In the genomic region with DNA sequence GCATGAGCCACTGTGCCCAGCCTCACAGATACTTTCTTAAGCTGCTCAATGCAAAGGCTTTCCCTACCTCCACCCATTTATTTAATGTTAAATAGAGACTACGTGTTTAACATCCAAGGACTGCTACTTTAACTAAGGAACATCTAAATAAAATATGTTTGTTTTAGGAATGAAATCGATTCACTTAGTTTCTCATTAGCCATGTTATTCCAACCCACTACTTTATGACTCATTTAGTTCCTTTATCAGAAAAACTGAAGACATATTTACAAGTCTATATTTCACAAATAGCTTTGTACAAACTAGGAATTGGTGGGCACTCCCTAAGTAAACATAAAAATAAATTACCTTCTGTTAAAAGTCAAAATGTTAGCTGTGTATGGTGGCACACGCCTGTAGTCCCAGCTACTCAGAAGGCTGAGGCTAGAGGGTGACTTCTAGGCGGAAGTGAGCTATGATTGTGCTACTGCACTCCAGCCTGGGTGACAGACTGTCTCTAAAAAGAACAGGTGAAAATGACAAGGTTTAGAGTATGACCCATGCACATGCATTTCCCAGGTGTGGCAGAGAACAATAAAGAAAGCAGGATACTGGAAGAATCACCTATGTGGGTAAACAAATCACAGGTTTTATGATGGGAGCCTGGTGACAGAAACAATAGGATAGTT, we compare ENCODE assay signal across 2 cellular contexts.
TF ChIP-seq lines count a peak whose summit lies in the region.

No MANE protein-coding gene starts in this region.

TF ChIP-seq in HepG2, 621 proteins besides CTCF, POLR2A, EP300 and RAD21 (continued from another document and continues in another):
- TF ChIP-seq, protein P1, sequence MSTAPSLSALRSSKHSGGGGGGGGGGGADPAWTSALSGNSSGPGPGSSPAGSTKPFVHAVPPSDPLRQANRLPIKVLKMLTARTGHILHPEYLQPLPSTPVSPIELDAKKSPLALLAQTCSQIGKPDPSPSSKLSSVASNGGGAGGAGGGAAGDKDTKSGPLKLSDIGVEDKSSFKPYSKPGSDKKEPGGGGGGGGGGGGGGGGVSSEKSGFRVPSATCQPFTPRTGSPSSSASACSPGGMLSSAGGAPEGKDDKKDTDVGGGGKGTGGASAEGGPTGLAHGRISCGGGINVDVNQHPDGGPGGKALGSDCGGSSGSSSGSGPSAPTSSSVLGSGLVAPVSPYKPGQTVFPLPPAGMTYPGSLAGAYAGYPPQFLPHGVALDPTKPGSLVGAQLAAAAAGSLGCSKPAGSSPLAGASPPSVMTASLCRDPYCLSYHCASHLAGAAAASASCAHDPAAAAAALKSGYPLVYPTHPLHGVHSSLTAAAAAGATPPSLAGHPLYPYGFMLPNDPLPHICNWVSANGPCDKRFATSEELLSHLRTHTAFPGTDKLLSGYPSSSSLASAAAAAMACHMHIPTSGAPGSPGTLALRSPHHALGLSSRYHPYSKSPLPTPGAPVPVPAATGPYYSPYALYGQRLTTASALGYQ (CRISPR knock-in tag; IDR thresholded peaks at IDR 0.05): no peak; the same call in 1 of the 2 replicates
- TF ChIP-seq RFX5 (IDR thresholded peaks at IDR 0.05; ENCODE audit: low read depth, low read length) (no peak), ELF4 (CRISPR knock-in tag; IDR thresholded peaks at IDR 0.05; ENCODE audit: borderline replicate concordance) (no peak), KLF12 (CRISPR knock-in tag; IDR thresholded peaks at IDR 0.05; ENCODE audit: borderline replicate concordance) (no peak), ZMYM3 (CRISPR knock-in tag; IDR thresholded peaks at IDR 0.05) (no peak), ZNF30 (CRISPR knock-in tag; IDR thresholded peaks at IDR 0.05) (no peak), PAWR (CRISPR knock-in tag; IDR thresholded peaks at IDR 0.05; ENCODE audit: borderline replicate concordance) (no peak), TBL1XR1 (IDR thresholded peaks at IDR 0.05; ENCODE audit: borderline replicate concordance, low read length, partially characterized antibody) (no peak), ATRX (CRISPR knock-in tag; IDR thresholded peaks at IDR 0.05; ENCODE audit: borderline replicate concordance) (no peak), ZNF768 (CRISPR knock-in tag; IDR thresholded peaks at IDR 0.05) (no peak)
- TF ChIP-seq, protein P2, sequence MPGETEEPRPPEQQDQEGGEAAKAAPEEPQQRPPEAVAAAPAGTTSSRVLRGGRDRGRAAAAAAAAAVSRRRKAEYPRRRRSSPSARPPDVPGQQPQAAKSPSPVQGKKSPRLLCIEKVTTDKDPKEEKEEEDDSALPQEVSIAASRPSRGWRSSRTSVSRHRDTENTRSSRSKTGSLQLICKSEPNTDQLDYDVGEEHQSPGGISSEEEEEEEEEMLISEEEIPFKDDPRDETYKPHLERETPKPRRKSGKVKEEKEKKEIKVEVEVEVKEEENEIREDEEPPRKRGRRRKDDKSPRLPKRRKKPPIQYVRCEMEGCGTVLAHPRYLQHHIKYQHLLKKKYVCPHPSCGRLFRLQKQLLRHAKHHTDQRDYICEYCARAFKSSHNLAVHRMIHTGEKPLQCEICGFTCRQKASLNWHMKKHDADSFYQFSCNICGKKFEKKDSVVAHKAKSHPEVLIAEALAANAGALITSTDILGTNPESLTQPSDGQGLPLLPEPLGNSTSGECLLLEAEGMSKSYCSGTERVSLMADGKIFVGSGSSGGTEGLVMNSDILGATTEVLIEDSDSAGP (CRISPR knock-in tag; IDR thresholded peaks at IDR 0.05; ENCODE audit: borderline replicate concordance): no peak
- TF ChIP-seq, protein P3, sequence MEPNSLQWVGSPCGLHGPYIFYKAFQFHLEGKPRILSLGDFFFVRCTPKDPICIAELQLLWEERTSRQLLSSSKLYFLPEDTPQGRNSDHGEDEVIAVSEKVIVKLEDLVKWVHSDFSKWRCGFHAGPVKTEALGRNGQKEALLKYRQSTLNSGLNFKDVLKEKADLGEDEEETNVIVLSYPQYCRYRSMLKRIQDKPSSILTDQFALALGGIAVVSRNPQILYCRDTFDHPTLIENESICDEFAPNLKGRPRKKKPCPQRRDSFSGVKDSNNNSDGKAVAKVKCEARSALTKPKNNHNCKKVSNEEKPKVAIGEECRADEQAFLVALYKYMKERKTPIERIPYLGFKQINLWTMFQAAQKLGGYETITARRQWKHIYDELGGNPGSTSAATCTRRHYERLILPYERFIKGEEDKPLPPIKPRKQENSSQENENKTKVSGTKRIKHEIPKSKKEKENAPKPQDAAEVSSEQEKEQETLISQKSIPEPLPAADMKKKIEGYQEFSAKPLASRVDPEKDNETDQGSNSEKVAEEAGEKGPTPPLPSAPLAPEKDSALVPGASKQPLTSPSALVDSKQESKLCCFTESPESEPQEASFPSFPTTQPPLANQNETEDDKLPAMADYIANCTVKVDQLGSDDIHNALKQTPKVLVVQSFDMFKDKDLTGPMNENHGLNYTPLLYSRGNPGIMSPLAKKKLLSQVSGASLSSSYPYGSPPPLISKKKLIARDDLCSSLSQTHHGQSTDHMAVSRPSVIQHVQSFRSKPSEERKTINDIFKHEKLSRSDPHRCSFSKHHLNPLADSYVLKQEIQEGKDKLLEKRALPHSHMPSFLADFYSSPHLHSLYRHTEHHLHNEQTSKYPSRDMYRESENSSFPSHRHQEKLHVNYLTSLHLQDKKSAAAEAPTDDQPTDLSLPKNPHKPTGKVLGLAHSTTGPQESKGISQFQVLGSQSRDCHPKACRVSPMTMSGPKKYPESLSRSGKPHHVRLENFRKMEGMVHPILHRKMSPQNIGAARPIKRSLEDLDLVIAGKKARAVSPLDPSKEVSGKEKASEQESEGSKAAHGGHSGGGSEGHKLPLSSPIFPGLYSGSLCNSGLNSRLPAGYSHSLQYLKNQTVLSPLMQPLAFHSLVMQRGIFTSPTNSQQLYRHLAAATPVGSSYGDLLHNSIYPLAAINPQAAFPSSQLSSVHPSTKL (CRISPR knock-in tag; IDR thresholded peaks at IDR 0.05): peak; percentile 25; the same call in 1 of the 2 replicates

TF ChIP-seq in SK-N-SH treated with all-trans-retinoic acid at 6 μM for 48 hours, 23 proteins besides CTCF, POLR2A, EP300 and RAD21 (continued from another document):
- TF ChIP-seq, protein P4, sequence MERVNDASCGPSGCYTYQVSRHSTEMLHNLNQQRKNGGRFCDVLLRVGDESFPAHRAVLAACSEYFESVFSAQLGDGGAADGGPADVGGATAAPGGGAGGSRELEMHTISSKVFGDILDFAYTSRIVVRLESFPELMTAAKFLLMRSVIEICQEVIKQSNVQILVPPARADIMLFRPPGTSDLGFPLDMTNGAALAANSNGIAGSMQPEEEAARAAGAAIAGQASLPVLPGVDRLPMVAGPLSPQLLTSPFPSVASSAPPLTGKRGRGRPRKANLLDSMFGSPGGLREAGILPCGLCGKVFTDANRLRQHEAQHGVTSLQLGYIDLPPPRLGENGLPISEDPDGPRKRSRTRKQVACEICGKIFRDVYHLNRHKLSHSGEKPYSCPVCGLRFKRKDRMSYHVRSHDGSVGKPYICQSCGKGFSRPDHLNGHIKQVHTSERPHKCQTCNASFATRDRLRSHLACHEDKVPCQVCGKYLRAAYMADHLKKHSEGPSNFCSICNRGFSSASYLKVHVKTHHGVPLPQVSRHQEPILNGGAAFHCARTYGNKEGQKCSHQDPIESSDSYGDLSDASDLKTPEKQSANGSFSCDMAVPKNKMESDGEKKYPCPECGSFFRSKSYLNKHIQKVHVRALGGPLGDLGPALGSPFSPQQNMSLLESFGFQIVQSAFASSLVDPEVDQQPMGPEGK (CRISPR knock-in tag; IDR thresholded peaks at IDR 0.05; ENCODE audit: borderline replicate concordance): no peak
- TF ChIP-seq CSDC2 (CRISPR knock-in tag; IDR thresholded peaks at IDR 0.05) (no peak), ZNF565 (CRISPR knock-in tag; conservative IDR thresholded peaks at IDR 0.05; ENCODE audit: low read depth) (no peak), GLIS3 (CRISPR knock-in tag; IDR thresholded peaks at IDR 0.05) (no peak), ZFP30 (CRISPR knock-in tag; IDR thresholded peaks at IDR 0.05) (no peak), ESRRG (CRISPR knock-in tag; IDR thresholded peaks at IDR 0.05) (no peak), TOX (CRISPR knock-in tag; IDR thresholded peaks at IDR 0.05; ENCODE audit: borderline replicate concordance) (no peak), ISL1 (CRISPR knock-in tag; IDR thresholded peaks at IDR 0.05) (no peak), SNAI2 (CRISPR knock-in tag; IDR thresholded peaks at IDR 0.05) (no peak), ZNF8 (CRISPR knock-in tag; IDR thresholded peaks at IDR 0.05) (no peak), OSR1 (CRISPR knock-in tag; IDR thresholded peaks at IDR 0.05) (no peak), ARNTL (CRISPR knock-in tag; IDR thresholded peaks at IDR 0.05; ENCODE audit: borderline replicate concordance, low read depth) (no peak), ZNF70 (CRISPR knock-in tag; IDR thresholded peaks at IDR 0.05) (no peak)
- TF ChIP-seq, protein P5, sequence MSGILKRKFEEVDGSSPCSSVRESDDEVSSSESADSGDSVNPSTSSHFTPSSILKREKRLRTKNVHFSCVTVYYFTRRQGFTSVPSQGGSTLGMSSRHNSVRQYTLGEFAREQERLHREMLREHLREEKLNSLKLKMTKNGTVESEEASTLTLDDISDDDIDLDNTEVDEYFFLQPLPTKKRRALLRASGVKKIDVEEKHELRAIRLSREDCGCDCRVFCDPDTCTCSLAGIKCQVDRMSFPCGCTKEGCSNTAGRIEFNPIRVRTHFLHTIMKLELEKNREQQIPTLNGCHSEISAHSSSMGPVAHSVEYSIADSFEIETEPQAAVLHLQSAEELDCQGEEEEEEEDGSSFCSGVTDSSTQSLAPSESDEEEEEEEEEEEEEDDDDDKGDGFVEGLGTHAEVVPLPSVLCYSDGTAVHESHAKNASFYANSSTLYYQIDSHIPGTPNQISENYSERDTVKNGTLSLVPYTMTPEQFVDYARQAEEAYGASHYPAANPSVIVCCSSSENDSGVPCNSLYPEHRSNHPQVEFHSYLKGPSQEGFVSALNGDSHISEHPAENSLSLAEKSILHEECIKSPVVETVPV (CRISPR knock-in tag; IDR thresholded peaks at IDR 0.05): no peak
- TF ChIP-seq, protein P6, sequence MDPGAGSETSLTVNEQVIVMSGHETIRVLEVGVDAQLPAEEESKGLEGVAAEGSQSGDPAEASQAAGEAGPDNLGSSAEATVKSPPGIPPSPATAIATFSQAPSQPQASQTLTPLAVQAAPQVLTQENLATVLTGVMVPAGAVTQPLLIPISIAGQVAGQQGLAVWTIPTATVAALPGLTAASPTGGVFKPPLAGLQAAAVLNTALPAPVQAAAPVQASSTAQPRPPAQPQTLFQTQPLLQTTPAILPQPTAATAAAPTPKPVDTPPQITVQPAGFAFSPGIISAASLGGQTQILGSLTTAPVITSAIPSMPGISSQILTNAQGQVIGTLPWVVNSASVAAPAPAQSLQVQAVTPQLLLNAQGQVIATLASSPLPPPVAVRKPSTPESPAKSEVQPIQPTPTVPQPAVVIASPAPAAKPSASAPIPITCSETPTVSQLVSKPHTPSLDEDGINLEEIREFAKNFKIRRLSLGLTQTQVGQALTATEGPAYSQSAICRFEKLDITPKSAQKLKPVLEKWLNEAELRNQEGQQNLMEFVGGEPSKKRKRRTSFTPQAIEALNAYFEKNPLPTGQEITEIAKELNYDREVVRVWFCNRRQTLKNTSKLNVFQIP (CRISPR knock-in tag; IDR thresholded peaks at IDR 0.05; ENCODE audit: borderline replicate concordance, low read depth): no peak
TF ChIP-seq in SK-N-SH treated with all-trans-retinoic acid at 6 μM for 48 hours: peak in this region for 0.
